In genomic region chr22:40279017-40279416, GRCh38 we compare ENCODE assay signal across 22 cellular contexts.
DNase-seq lines count a peak whose midpoint lies in the region; ATAC-seq and TF ChIP-seq lines count a peak whose summit lies in the region.
"Had no signal": no experiment of that assay in that cellular context is flagged by ENCODE, and none has a peak within 500 bp of the region (broad histone marks: within the 10 kb centered on the region; RNA-seq: fewer than 3 reads in every experiment).

No MANE protein-coding gene starts in this region.

- H3K27ac ChIP-seq in CD4-positive, CD25-positive, alpha-beta regulatory T cell (ENCODE audit: insufficient read depth, low read length, poor library complexity, severe bottlenecking), result peak overlapping the region; percentile 30
- H3K27ac ChIP-seq in naive thymus-derived CD4-positive, alpha-beta T cell (ENCODE audit: low read depth, low read length), result peak overlapping the region; percentile 42
- no peak overlapping the region for H3K27ac ChIP-seq in WERI-Rb-1
- H3K27ac ChIP-seq: 22Rv1, HL-60, lower lobe of right lung, SJCRH30, upper lobe of right lung had no signal

- H3K4me1 ChIP-seq in CD4-positive, CD25-positive, alpha-beta regulatory T cell (ENCODE audit: control insufficient read depth, insufficient read depth, low read length, poor library complexity, severe bottlenecking), result peaks cover 34% of the 10 kb centered on the region
- H3K4me1 ChIP-seq in naive thymus-derived CD4-positive, alpha-beta T cell (ENCODE audit: control insufficient read depth in 2 of 2, insufficient read depth in 2 of 2, low read length in 2 of 2), result peaks cover 0 to 40% of the 10 kb centered on the region in 2 donors
- H3K4me1 ChIP-seq: SJCRH30 had no signal

- H3K27ac Mint-ChIP-seq in CD4-positive, CD25-positive, alpha-beta regulatory T cell, result peak overlapping the region; percentile 10 to 88 (median 52)
- H3K27ac Mint-ChIP-seq in activated T-helper 1 cell treated with anti-CD3 and anti-CD28 coated beads, Interleukin-12 subunit alpha, Interleukin-12 subunit beta, Interleukin-2, Interleukin-4 antibody, amounts not matched to agents 30 ng/mL and 10 ng/mL and 1 ng/mL, durations not matched to agents 14 hours and 24 hours and 36 hours, result peak overlapping the region; percentile 33
- peak overlapping the region; percentile 16 to 97 (median 80) for H3K27ac Mint-ChIP-seq in naive thymus-derived CD4-positive, alpha-beta T cell

- peaks cover 48% of the 10 kb centered on the region for H3K36me3 ChIP-seq in CD4-positive, CD25-positive, alpha-beta regulatory T cell (ENCODE audit: control insufficient read depth, insufficient read depth, low read length)
- H3K36me3 ChIP-seq in naive thymus-derived CD4-positive, alpha-beta T cell (ENCODE audit: control insufficient read depth in 2 of 3, insufficient read depth in 3 of 3, low read length in 3 of 3), result peaks cover 5 to 31% (median 6%) of the 10 kb centered on the region in 3 experiments
- peaks cover 14% of the 10 kb centered on the region for H3K36me3 ChIP-seq in WERI-Rb-1

- ATAC-seq in activated CD4-positive, CD25-positive, alpha-beta regulatory T cell treated with anti-CD3 and anti-CD28 coated beads, Interleukin-2, amount 50 U/mL, for 24 hours, result peak; percentile 20 to 35
- ATAC-seq in CD4-positive, CD25-positive, alpha-beta regulatory T cell (ENCODE audit: low read depth in 2 of 2), result peak; percentile 74 to 86
- no peak for ATAC-seq in naive thymus-derived CD4-positive, alpha-beta T cell
- no peak for ATAC-seq in GM21390 (IDR thresholded peaks at IDR 0.05; ENCODE audit: unreplicated experiment)
- ATAC-seq: lower lobe of right lung, right cardiac atrium, upper lobe of right lung had no signal

- intact Hi-C loops in activated T-helper 1 cell treated with anti-CD3 and anti-CD28 coated beads, Interleukin-12 subunit alpha, Interleukin-12 subunit beta, Interleukin-2, Interleukin-4 antibody, amounts not matched to agents 30 ng/mL and 10 ng/mL and 1 ng/mL, durations not matched to agents 14 hours and 24 hours and 36 hours (cut with micrococcal nuclease), result no loop called here
- intact Hi-C loops in naive thymus-derived CD4-positive, alpha-beta T cell (cut with micrococcal nuclease), result loop anchor here (1.0 to 5.0 kb wide), 3 partner anchors 11 to 102 kb away; partner anchors contain the start of gene TNRC6B (in 1 of the 2)

- no peak for TF ChIP-seq CTCF in WERI-Rb-1 (IDR thresholded peaks at IDR 0.05; ENCODE audit: low read depth, low read length)

- no peaks in the 10 kb centered on the region for H3K27me3 ChIP-seq in CD4-positive, CD25-positive, alpha-beta regulatory T cell (ENCODE audit: control insufficient read depth, insufficient read depth, low read length)
- no peaks in the 10 kb centered on the region for H3K27me3 ChIP-seq in naive thymus-derived CD4-positive, alpha-beta T cell (ENCODE audit: control insufficient read depth in 2 of 2, insufficient read depth in 2 of 2, low read length in 2 of 2)
- no peaks in the 10 kb centered on the region for H3K27me3 ChIP-seq in WERI-Rb-1 (ENCODE audit: insufficient read depth, low read depth, severe bottlenecking)
- H3K27me3 ChIP-seq: SJCRH30, upper lobe of right lung had no signal

- peaks cover 19 to 67% (median 44%) of the 10 kb centered on the region in 4 donors for H3K4me1 Mint-ChIP-seq in CD4-positive, CD25-positive, alpha-beta regulatory T cell
- peaks cover 31% of the 10 kb centered on the region for H3K4me1 Mint-ChIP-seq in activated T-helper 1 cell treated with anti-CD3 and anti-CD28 coated beads, Interleukin-12 subunit alpha, Interleukin-12 subunit beta, Interleukin-2, Interleukin-4 antibody, amounts not matched to agents 30 ng/mL and 10 ng/mL and 1 ng/mL, durations not matched to agents 14 hours and 24 hours and 36 hours (ENCODE audit: low read depth)
- H3K4me1 Mint-ChIP-seq in naive thymus-derived CD4-positive, alpha-beta T cell, result peaks cover 23 to 83% (median 67%) of the 10 kb centered on the region in 7 donors
- H3K4me1 Mint-ChIP-seq: neural crest cell had no signal

- no peak for DNase-seq in activated CD4-positive, CD25-positive, alpha-beta regulatory T cell (lab: John Stamatoyannopoulos, UW)
- peak in 2 of 3 donors; percentile 6 to 84 for DNase-seq in CD4-positive, CD25-positive, alpha-beta regulatory T cell
- no peak for DNase-seq in activated T-helper 1 cell treated with anti-CD3 and anti-CD28 coated beads, Interleukin-12 subunit alpha, Interleukin-12 subunit beta, Interleukin-2, Interleukin-4 antibody, amounts not matched to agents 30 ng/mL and 10 ng/mL and 1 ng/mL, durations not matched to agents 14 hours and 24 hours and 36 hours (ENCODE audit: low spot score)
- DNase-seq in naive thymus-derived CD4-positive, alpha-beta T cell, result no peak
- DNase-seq in WERI-Rb-1 (no peak), GDM1 (lab: John Stamatoyannopoulos, UW) (no peak)
- DNase-seq: activated CD4-positive, alpha-beta T cell treated with anti-CD3 and anti-CD28 coated beads for 4 hours; amygdala; head of caudate nucleus; lower lobe of right lung; NCI-H1436 treated with DMSO at 0.1 percent for 48 hours; NCI-H2107; NCI-H774; right cardiac atrium; SJCRH30; upper lobe of right lung had no signal

- peaks cover 44% of the 10 kb centered on the region for H3K36me3 Mint-ChIP-seq in CD4-positive, CD25-positive, alpha-beta regulatory T cell
- H3K36me3 Mint-ChIP-seq in activated T-helper 1 cell treated with anti-CD3 and anti-CD28 coated beads, Interleukin-12 subunit alpha, Interleukin-12 subunit beta, Interleukin-2, Interleukin-4 antibody, amounts not matched to agents 30 ng/mL and 10 ng/mL and 1 ng/mL, durations not matched to agents 14 hours and 24 hours and 36 hours (ENCODE audit: low read depth), result peaks cover 35% of the 10 kb centered on the region
- peaks cover 3 to 57% (median 37%) of the 10 kb centered on the region in 5 donors for H3K36me3 Mint-ChIP-seq in naive thymus-derived CD4-positive, alpha-beta T cell

- CTCF ChIA-PET in naive thymus-derived CD4-positive, alpha-beta T cell (lab: Charles Lee), result interaction anchor here (0.7 to 1.0 kb wide), 2 partner anchors 34 to 69 kb away, joined by 3 to 4 read pairs; no protein-coding TSS in a partner anchor

- POLR2A ChIA-PET in naive thymus-derived CD4-positive, alpha-beta T cell (lab: Charles Lee), result interaction anchor here (0.6 to 1.0 kb wide), 2 partner anchors 11 to 235 kb away, joined by 3 to 4 read pairs; no protein-coding TSS in a partner anchor

- no peaks in the 10 kb centered on the region for H3K9me3 ChIP-seq in CD4-positive, CD25-positive, alpha-beta regulatory T cell (ENCODE audit: control insufficient read depth in 2 of 2, low read length in 2 of 2)
- no peaks in the 10 kb centered on the region for H3K9me3 ChIP-seq in naive thymus-derived CD4-positive, alpha-beta T cell (ENCODE audit: control insufficient read depth in 2 of 3, low read length in 3 of 3)
- H3K9me3 ChIP-seq in WERI-Rb-1 (ENCODE audit: severe bottlenecking), result no peaks in the 10 kb centered on the region
- H3K9me3 ChIP-seq: lower lobe of right lung, SJCRH30, upper lobe of right lung had no signal

- H3K4me3 ChIP-seq in CD4-positive, CD25-positive, alpha-beta regulatory T cell (ENCODE audit: low read depth, low read length), result peak overlapping the region; percentile 48
- H3K4me3 ChIP-seq in naive thymus-derived CD4-positive, alpha-beta T cell (ENCODE audit: low read length), result no peak overlapping the region
- no peak overlapping the region for H3K4me3 ChIP-seq in WERI-Rb-1 (ENCODE audit: low read depth, low read length)
- H3K4me3 ChIP-seq: lower lobe of right lung, SJCRH30, upper lobe of right lung had no signal

- H3K27me3 Mint-ChIP-seq in CD4-positive, CD25-positive, alpha-beta regulatory T cell, result no peaks in the 10 kb centered on the region
- no peaks in the 10 kb centered on the region for H3K27me3 Mint-ChIP-seq in activated T-helper 1 cell treated with anti-CD3 and anti-CD28 coated beads, Interleukin-12 subunit alpha, Interleukin-12 subunit beta, Interleukin-2, Interleukin-4 antibody, amounts not matched to agents 30 ng/mL and 10 ng/mL and 1 ng/mL, durations not matched to agents 14 hours and 24 hours and 36 hours (ENCODE audit: insufficient read depth)
- H3K27me3 Mint-ChIP-seq in naive thymus-derived CD4-positive, alpha-beta T cell, result no peaks in the 10 kb centered on the region

- H3K4me3 Mint-ChIP-seq in CD4-positive, CD25-positive, alpha-beta regulatory T cell, result peak overlapping the region; percentile 55 to 77 (median 64)
- no peak overlapping the region for H3K4me3 Mint-ChIP-seq in activated T-helper 1 cell treated with anti-CD3 and anti-CD28 coated beads, Interleukin-12 subunit alpha, Interleukin-12 subunit beta, Interleukin-2, Interleukin-4 antibody, amounts not matched to agents 30 ng/mL and 10 ng/mL and 1 ng/mL, durations not matched to agents 14 hours and 24 hours and 36 hours
- peak overlapping the region; percentile 1 to 79 (median 27) for H3K4me3 Mint-ChIP-seq in naive thymus-derived CD4-positive, alpha-beta T cell
- H3K4me3 Mint-ChIP-seq: CD14-positive monocyte, neural crest cell had no signal

- H3K9me3 Mint-ChIP-seq in CD4-positive, CD25-positive, alpha-beta regulatory T cell, result no peaks in the 10 kb centered on the region
- H3K9me3 Mint-ChIP-seq in activated T-helper 1 cell treated with anti-CD3 and anti-CD28 coated beads, Interleukin-12 subunit alpha, Interleukin-12 subunit beta, Interleukin-2, Interleukin-4 antibody, amounts not matched to agents 30 ng/mL and 10 ng/mL and 1 ng/mL, durations not matched to agents 14 hours and 24 hours and 36 hours, result no peaks in the 10 kb centered on the region
- H3K9me3 Mint-ChIP-seq in naive thymus-derived CD4-positive, alpha-beta T cell, result no peaks in the 10 kb centered on the region
- H3K9me3 Mint-ChIP-seq: CD14-positive monocyte, neural crest cell had no signal

Comparison
In these comparisons a context has a peak if more than half of its experiments do, and no peak if none do; other contexts are left out.
1. ATAC-seq: peak in activated CD4-positive, CD25-positive, alpha-beta regulatory T cell treated with anti-CD3 and anti-CD28 coated beads, Interleukin-2, amount 50 U/mL, for 24 hours (2 of 2) and CD4-positive, CD25-positive, alpha-beta regulatory T cell (2 of 2); none in naive thymus-derived CD4-positive, alpha-beta T cell (single experiment) and GM21390 (single experiment).
2. DNase-seq: peak in CD4-positive, CD25-positive, alpha-beta regulatory T cell (2 of 3); none in activated CD4-positive, CD25-positive, alpha-beta regulatory T cell (0 of 4), activated T-helper 1 cell treated with anti-CD3 and anti-CD28 coated beads, Interleukin-12 subunit alpha, Interleukin-12 subunit beta, Interleukin-2, Interleukin-4 antibody, amounts not matched to agents 30 ng/mL and 10 ng/mL and 1 ng/mL, durations not matched to agents 14 hours and 24 hours and 36 hours (single experiment), naive thymus-derived CD4-positive, alpha-beta T cell (0 of 9), WERI-Rb-1 (single experiment) and GDM1 (single experiment).
3. Peak in every context shown above with its lines, with median percentiles within 50 percentile points of each other: H3K27ac Mint-ChIP-seq.